ENCODE assay signal across 12 cellular contexts in the genomic region with DNA sequence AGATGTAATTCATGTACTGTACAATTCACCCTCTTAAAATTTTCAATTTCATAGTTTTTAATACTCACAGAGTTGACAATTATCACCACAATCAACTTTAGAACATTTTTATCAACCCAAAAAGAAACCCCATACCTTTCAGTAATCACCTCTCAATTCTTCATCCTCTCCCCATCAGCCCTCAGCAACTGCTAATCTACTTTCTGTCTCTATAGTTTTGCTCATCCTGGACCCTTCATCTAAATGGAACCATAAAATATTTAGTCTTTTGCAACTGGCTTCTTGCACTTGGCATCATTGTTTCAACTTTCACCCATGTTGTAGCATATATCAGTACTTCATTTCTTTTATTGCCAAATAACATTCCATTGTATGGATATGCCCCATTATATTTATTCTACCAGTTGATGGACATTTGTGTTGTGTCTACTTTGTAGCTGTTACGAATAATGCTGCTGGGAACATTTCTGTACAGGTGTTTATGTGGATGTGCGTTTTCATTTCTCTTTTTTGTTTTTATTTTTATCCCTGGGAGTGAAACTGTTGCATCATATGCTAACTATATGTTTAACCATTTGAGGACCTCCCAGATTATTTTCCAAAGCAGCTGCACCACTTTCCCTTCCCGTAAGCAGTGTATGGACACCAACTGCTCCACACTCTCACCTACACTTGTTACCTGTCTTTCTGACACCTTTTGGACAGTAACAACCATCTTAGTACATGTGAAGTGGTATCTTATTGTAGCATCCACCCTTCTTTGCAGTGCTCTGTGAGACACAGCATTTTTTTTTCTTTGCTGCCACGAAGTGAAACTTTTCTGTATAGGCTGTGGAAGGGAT.
DNase-seq lines count a peak whose midpoint lies in the region; ATAC-seq, FAIRE-seq and TF ChIP-seq lines count a peak whose summit lies in the region.
"Had no signal": no experiment of that assay in that cellular context is flagged by ENCODE, and none has a peak within 500 bp of the region (broad histone marks: within the 10 kb centered on the region; RNA-seq: fewer than 3 reads in every experiment).

No MANE protein-coding gene starts in this region.

- no peak for TF ChIP-seq RAD21 in A549 (conservative IDR thresholded peaks at IDR 0.05 in 1 of 2, IDR thresholded peaks at IDR 0.05 in 1 of 2)

- TF ChIP-seq EP300 in A549 (IDR thresholded peaks at IDR 0.05) = no peak

- no peak overlapping the region for H3K4me3 ChIP-seq in A549
- H3K4me3 ChIP-seq: smooth muscle cell had no signal

- ATAC-seq in A549 = no peak
- ATAC-seq in GM19324 (IDR thresholded peaks at IDR 0.05; ENCODE audit: low FRiP score, unreplicated experiment) = peak; percentile 67
- ATAC-seq in HG02642 (IDR thresholded peaks at IDR 0.05; ENCODE audit: poor library complexity, unreplicated experiment) = peak; percentile 76
- ATAC-seq in HG03442 (IDR thresholded peaks at IDR 0.05; ENCODE audit: unreplicated experiment) = peak; percentile 59

- no peak for TF ChIP-seq POLR2A in A549 (IDR thresholded peaks at IDR 0.05; ENCODE audit: low read length)

- CTCF ChIA-PET in A549 (lab: Yijun Ruan, JAX) = no interaction called here

- H3K4me1 ChIP-seq in A549 = 0 out of 3 replicates have a peak, but pooled peaks cover 1% of the 10 kb centered on the region

- POLR2A ChIA-PET in A549 (lab: Yijun Ruan, JAX) = no interaction called here

- peaks cover 4% of the 10 kb centered on the region for H3K9me3 ChIP-seq in A549

- H3K27ac ChIP-seq in A549 = peak overlapping the region in 1 of 2 experiments; percentile 63; a peak in 2 of 6 replicates

- DNase-seq in A549 (ENCODE audit: low read depth in 1 of 2, low spot score in 1 of 2) (no peak), CD1c-positive myeloid dendritic cell (ENCODE audit: extremely low spot score) (no peak), NCI-H345 (lab: John Stamatoyannopoulos, UW) (no peak), NCI-H2081 (lab: John Stamatoyannopoulos, UW) (no peak), NCI-H2029 treated with DMSO at 0.1 percent for 48 hours (lab: John Stamatoyannopoulos, UW) (no peak)
- DNase-seq: DMS79 treated with DMSO at 0.1 percent for 48 hours, HCEC 1CT, NCI-H526 treated with DMSO at 0.1 percent for 48 hours had no signal

- WGBS in A549 (ENCODE audit: missing lambda C conversion rate) = 44% methylated on average over 4 of the region's 4 CpGs

- FAIRE-seq in A549 (lab: Jason Lieb, UNC) = no peak

- no peak for TF ChIP-seq CTCF in A549 (IDR thresholded peaks at IDR 0.05)

- peak overlapping the region; percentile 17; the same call in 1 of the 3 replicates for H3K4me2 ChIP-seq in A549
- H3K4me2 ChIP-seq: smooth muscle cell had no signal

TF ChIP-seq in A549, 52 proteins besides CTCF, POLR2A, EP300 and RAD21:
- TF ChIP-seq, protein P1, sequence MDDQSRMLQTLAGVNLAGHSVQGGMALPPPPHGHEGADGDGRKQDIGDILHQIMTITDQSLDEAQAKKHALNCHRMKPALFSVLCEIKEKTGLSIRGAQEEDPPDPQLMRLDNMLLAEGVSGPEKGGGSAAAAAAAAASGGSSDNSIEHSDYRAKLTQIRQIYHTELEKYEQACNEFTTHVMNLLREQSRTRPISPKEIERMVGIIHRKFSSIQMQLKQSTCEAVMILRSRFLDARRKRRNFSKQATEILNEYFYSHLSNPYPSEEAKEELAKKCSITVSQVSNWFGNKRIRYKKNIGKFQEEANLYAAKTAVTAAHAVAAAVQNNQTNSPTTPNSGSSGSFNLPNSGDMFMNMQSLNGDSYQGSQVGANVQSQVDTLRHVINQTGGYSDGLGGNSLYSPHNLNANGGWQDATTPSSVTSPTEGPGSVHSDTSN (IDR thresholded peaks at IDR 0.05) = no peak
- no peak for TF ChIP-seq HOXB5 (CRISPR knock-in tag; IDR thresholded peaks at IDR 0.05)

Comparison
In these comparisons a context has a peak if more than half of its experiments do, and no peak if none do; other contexts are left out.
1. ATAC-seq: peak in GM19324 (single experiment), HG02642 (single experiment) and HG03442 (single experiment); none in A549 (0 of 2).